ENCODE assay signal across 25 cellular contexts in the genomic region with DNA sequence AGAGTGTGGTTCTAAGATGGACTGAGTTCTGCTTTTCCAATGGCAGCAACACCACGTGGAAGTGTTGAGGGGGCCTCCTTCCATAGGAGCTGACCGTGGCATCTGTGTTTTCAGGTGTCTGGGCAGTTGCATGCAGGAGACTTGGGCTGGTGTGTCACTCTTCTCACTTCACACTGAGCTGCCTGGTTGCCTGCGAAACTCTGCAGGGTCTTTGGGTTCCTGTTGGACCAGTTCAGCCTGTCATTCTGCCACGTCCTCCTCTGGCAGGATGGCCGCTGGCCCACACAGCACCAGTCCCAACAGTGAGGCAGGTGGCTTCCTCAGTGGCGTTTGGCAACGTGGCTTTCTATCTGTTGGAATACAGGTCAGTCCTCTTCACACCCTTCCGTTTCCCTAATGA. TPM values are rescaled to one million over a fixed set of nuclear protein-coding genes. Genes with fewer than 3 reads are reported as not detected.
DNase-seq lines count a peak whose midpoint lies in the region; ATAC-seq, FAIRE-seq and TF ChIP-seq lines count a peak whose summit lies in the region.
"Had no signal": no experiment of that assay in that cellular context is flagged by ENCODE, and none has a peak within 500 bp of the region (broad histone marks: within the 10 kb centered on the region; RNA-seq: fewer than 3 reads in every experiment).

No MANE protein-coding gene starts in this region.

- H3K4me3 ChIP-seq in bronchial epithelial cell (ENCODE audit: low read depth, low read length) (no peak overlapping the region), mesendoderm (ENCODE audit: low read length) (no peak overlapping the region)
- H3K4me3 ChIP-seq: K562, PC-9 had no signal

- no peak overlapping the region for H3K56ac ChIP-seq in mesendoderm (ENCODE audit: low read length)

- H4K5ac ChIP-seq in mesendoderm (ENCODE audit: low read length) = no peak overlapping the region

- no peak overlapping the region for H3K27ac ChIP-seq in mesendoderm (ENCODE audit: low read depth, low read length)
- H3K27ac ChIP-seq: PC-9 had no signal

- H3K79me1 ChIP-seq in mesendoderm (ENCODE audit: low read length) = no peaks in the 10 kb centered on the region

- intact Hi-C loops in activated CD4-positive, alpha-beta T cell treated with anti-CD3 and anti-CD28 coated beads, Interleukin-2, amount 10 ng/mL, durations not matched to agents 24 days and 14 days (cut with micrococcal nuclease) = no loop called here

- H3K23ac ChIP-seq in mesendoderm (ENCODE audit: low read length) = no peak overlapping the region

- peaks cover 5% of the 10 kb centered on the region for H3K27me3 Mint-ChIP-seq in activated CD4-positive, alpha-beta T cell treated with anti-CD3 and anti-CD28 coated beads, Interleukin-2, amount 10 ng/mL, durations not matched to agents 24 days and 14 days

- no CpG with 5 or more reads among the region's 8 CpGs for WGBS in mesendoderm (ENCODE audit: extremely low coverage, insufficient coverage, low lambda C conversion rate)

- no peak overlapping the region for H2BK5ac ChIP-seq in mesendoderm (ENCODE audit: low read length)

- FAIRE-seq in bronchial epithelial cell (lab: Jason Lieb, UNC) = no peak
- FAIRE-seq: K562 had no signal

- no peaks in the 10 kb centered on the region for H3K27me3 ChIP-seq in bronchial epithelial cell (ENCODE audit: control insufficient read depth, insufficient read depth, low read length)
- H3K27me3 ChIP-seq in mesendoderm (ENCODE audit: insufficient read depth, low read length, poor library complexity) = no peaks in the 10 kb centered on the region
- H3K27me3 ChIP-seq: BE2C had no signal

- H3K36me3 ChIP-seq in bronchial epithelial cell (ENCODE audit: control insufficient read depth, insufficient read depth, low read length) = no peaks in the 10 kb centered on the region
- no peaks in the 10 kb centered on the region for H3K36me3 ChIP-seq in mesendoderm (ENCODE audit: control insufficient read depth, insufficient read depth, low read length)
- H3K36me3 ChIP-seq: BE2C had no signal

- TF ChIP-seq CTCF in bronchial epithelial cell (IDR thresholded peaks at IDR 0.05; ENCODE audit: insufficient read depth, low read length, severe bottlenecking) = no peak

- no peak overlapping the region for H2BK120ac ChIP-seq in mesendoderm (ENCODE audit: low read depth, low read length)

- H3K4me3 Mint-ChIP-seq in activated CD4-positive, alpha-beta T cell treated with anti-CD3 and anti-CD28 coated beads, Interleukin-2, amount 10 ng/mL, durations not matched to agents 24 days and 14 days = no peak overlapping the region
- H3K4me3 Mint-ChIP-seq: CD4-positive, alpha-beta T cell had no signal

- H3K27ac Mint-ChIP-seq in activated CD4-positive, alpha-beta T cell treated with anti-CD3 and anti-CD28 coated beads, Interleukin-2, amount 10 ng/mL, durations not matched to agents 24 days and 14 days = no peak overlapping the region
- H3K27ac Mint-ChIP-seq: CD4-positive, alpha-beta T cell had no signal

- H3K4ac ChIP-seq in mesendoderm (ENCODE audit: low read depth, low read length) = no peak overlapping the region

- DNase-seq in ELF-1 (ENCODE audit: low read depth, low spot score) (peak; percentile 63), bronchial epithelial cell (ENCODE audit: low read depth) (peak; percentile 4), mesendoderm (no peak), ureter (ENCODE audit: low spot score) (peak; percentile 76), germinal center (ENCODE audit: low spot score) (no peak)
- no peak for DNase-seq in activated CD4-positive, alpha-beta T cell treated with anti-CD3 and anti-CD28 coated beads, Interleukin-2, amount 10 ng/mL, durations not matched to agents 24 days and 14 days
- DNase-seq: BE2C; CD4-positive, alpha-beta T cell; COR-L47; GF-D8; H7; NCI-H1092 treated with DMSO at 0.1 percent for 48 hours; NCI-H1436 treated with DMSO at 0.1 percent for 48 hours; NCI-H1930; NCI-H226; NCI-H510A treated with DMSO at 0.1 percent for 48 hours; NCI-H748 treated with DMSO at 0.1 percent for 48 hours; PC-9; RPMI8226; SHP77 had no signal

- H4K8ac ChIP-seq in mesendoderm (ENCODE audit: low read depth, low read length) = no peak overlapping the region

- H3K9ac ChIP-seq in mesendoderm (ENCODE audit: low read length) = no peak overlapping the region

- H3K79me2 ChIP-seq in mesendoderm (ENCODE audit: control insufficient read depth, insufficient read depth, low read length) = no peaks in the 10 kb centered on the region

- ATAC-seq in GM21423 (IDR thresholded peaks at IDR 0.05; ENCODE audit: unreplicated experiment) = no peak
- ATAC-seq: K562 had no signal

- no peaks in the 10 kb centered on the region for H3K9me3 Mint-ChIP-seq in activated CD4-positive, alpha-beta T cell treated with anti-CD3 and anti-CD28 coated beads, Interleukin-2, amount 10 ng/mL, durations not matched to agents 24 days and 14 days
- H3K9me3 Mint-ChIP-seq: CD4-positive, alpha-beta T cell had no signal

- peak overlapping the region; percentile 27 for H2AK5ac ChIP-seq in mesendoderm (ENCODE audit: low read length)

- H3K36me3 Mint-ChIP-seq in activated CD4-positive, alpha-beta T cell treated with anti-CD3 and anti-CD28 coated beads, Interleukin-2, amount 10 ng/mL, durations not matched to agents 24 days and 14 days (ENCODE audit: low read depth) = no peaks in the 10 kb centered on the region

- H3K18ac ChIP-seq in mesendoderm (ENCODE audit: low read length) = no peak overlapping the region

- H2BK15ac ChIP-seq in mesendoderm (replicated peaks; ENCODE audit: low read depth) = no peak overlapping the region

- no peak overlapping the region for H3K4me2 ChIP-seq in mesendoderm (ENCODE audit: low read length)
- H3K4me2 ChIP-seq: PC-9 had no signal

- H3K4me1 ChIP-seq in mesendoderm (ENCODE audit: control insufficient read depth, low read depth, low read length) = peaks cover 11% of the 10 kb centered on the region
- H3K4me1 ChIP-seq: BE2C had no signal

- H3K4me1 Mint-ChIP-seq in activated CD4-positive, alpha-beta T cell treated with anti-CD3 and anti-CD28 coated beads, Interleukin-2, amount 10 ng/mL, durations not matched to agents 24 days and 14 days = no peaks in the 10 kb centered on the region

RNA-seq across cellular contexts. Expression of a gene that starts 16.1 kb away (rescaled TPM):
- total RNA-seq in bronchial epithelial cell (not detected in 2 replicates), ureter (not detected)
- 0.28 TPM for polyA plus RNA-seq in mesendoderm (2013, experiment 1 of 2)
- 0.24 TPM for polyA plus RNA-seq in mesendoderm (2013, experiment 2 of 2)
- total RNA-seq in activated CD4-positive, alpha-beta T cell treated with anti-CD3 and anti-CD28 coated beads, Interleukin-2, amount 10 ng/mL, durations not matched to agents 24 days and 14 days = not detected in 2 replicates
- total RNA-seq: A673; CD4-positive, alpha-beta T cell; Daoy; K562; LHCN-M2; PC-9 had no signal
- polyA plus RNA-seq: K562 had no signal

RNA-seq across cellular contexts. Expression of a gene that starts 49.9 kb away (rescaled TPM):
- total RNA-seq in bronchial epithelial cell = not detected in 2 replicates
- polyA plus RNA-seq in mesendoderm (2013, experiment 1 of 2) = not detected
- not detected for polyA plus RNA-seq in mesendoderm (2013, experiment 2 of 2)
- not detected for total RNA-seq in ureter
- total RNA-seq in activated CD4-positive, alpha-beta T cell treated with anti-CD3 and anti-CD28 coated beads, Interleukin-2, amount 10 ng/mL, durations not matched to agents 24 days and 14 days = not detected in 2 replicates
- total RNA-seq: A673; CD4-positive, alpha-beta T cell; Daoy; H7; K562; LHCN-M2; PC-9 had no signal
- polyA plus RNA-seq: K562 had no signal

Comparison
In these comparisons a context has a peak if more than half of its experiments do, and no peak if none do; other contexts are left out.
1. DNase-seq: peak in ELF-1 (single experiment), bronchial epithelial cell (single experiment) and ureter (single experiment); none in mesendoderm (single experiment), germinal center (single experiment) and activated CD4-positive, alpha-beta T cell treated with anti-CD3 and anti-CD28 coated beads, Interleukin-2, amount 10 ng/mL, durations not matched to agents 24 days and 14 days (single experiment).